In genomic region chr6:45538636-45539035, GRCh38 we compare ENCODE assay signal across 17 cellular contexts.
DNase-seq lines count a peak whose midpoint lies in the region; ATAC-seq and TF ChIP-seq lines count a peak whose summit lies in the region.
"Had no signal": no experiment of that assay in that cellular context is flagged by ENCODE, and none has a peak within 500 bp of the region (broad histone marks: within the 10 kb centered on the region; RNA-seq: fewer than 3 reads in every experiment).

No MANE protein-coding gene starts in this region.

- H3K4me1 ChIP-seq in GM23248 (ENCODE audit: insufficient read depth), result peaks cover 21% of the 10 kb centered on the region

- no peaks in the 10 kb centered on the region for H3K27me3 ChIP-seq in GM23248 (replicated peaks; ENCODE audit: insufficient read depth)

- no peaks in the 10 kb centered on the region for H3K79me2 ChIP-seq in GM23248 (ENCODE audit: insufficient read depth)

- H3K9me2 ChIP-seq in GM23248 (ENCODE audit: insufficient read depth), result no peaks in the 10 kb centered on the region

- H3K36me3 Mint-ChIP-seq in chondrocyte (ENCODE audit: low read depth), result peaks cover 6% of the 10 kb centered on the region
- H3K36me3 Mint-ChIP-seq in neural crest cell (ENCODE audit: low read depth), result no peaks in the 10 kb centered on the region
- H3K36me3 Mint-ChIP-seq: activated naive CD4-positive, alpha-beta T cell treated with anti-CD3 and anti-CD28 coated beads, Interleukin-2, amount 50 U/mL, for 24 hours had no signal

- H3K4me3 Mint-ChIP-seq in chondrocyte (ENCODE audit: unreplicated experiment) (no peak overlapping the region), neural crest cell (no peak overlapping the region)
- H3K4me3 Mint-ChIP-seq: activated naive CD4-positive, alpha-beta T cell treated with anti-CD3 and anti-CD28 coated beads, Interleukin-2, amount 50 U/mL, for 24 hours; stimulated activated naive CD8-positive, alpha-beta T cell treated with anti-CD3 and anti-CD28 coated beads, Interleukin-15, Interleukin-2, amounts not matched to agents 100 ng/mL and 50 ng/mL, for 24 hours had no signal

- H3K9ac ChIP-seq in GM23248, result no peak overlapping the region

- H3K9me3 Mint-ChIP-seq in chondrocyte (ENCODE audit: low read depth) (no peaks in the 10 kb centered on the region), neural crest cell (no peaks in the 10 kb centered on the region)
- H3K9me3 Mint-ChIP-seq: stimulated activated naive CD8-positive, alpha-beta T cell treated with anti-CD3 and anti-CD28 coated beads, Interleukin-15, Interleukin-2, amounts not matched to agents 100 ng/mL and 50 ng/mL, for 24 hours had no signal

- no peak for ATAC-seq in HG03159 (IDR thresholded peaks at IDR 0.05; ENCODE audit: unreplicated experiment)
- no peak for ATAC-seq in GM21529 (IDR thresholded peaks at IDR 0.05; ENCODE audit: unreplicated experiment)

- H3K36me3 ChIP-seq in GM23248 (ENCODE audit: low read depth), result no peaks in the 10 kb centered on the region
- H3K36me3 ChIP-seq: left ventricle myocardium inferior had no signal

- H3K4me1 Mint-ChIP-seq in chondrocyte (ENCODE audit: low read depth) (peaks cover 22% of the 10 kb centered on the region), neural crest cell (peaks cover 10% of the 10 kb centered on the region)
- H3K4me1 Mint-ChIP-seq: activated naive CD4-positive, alpha-beta T cell treated with anti-CD3 and anti-CD28 coated beads, Interleukin-2, amount 50 U/mL, for 24 hours had no signal

- no peaks in the 10 kb centered on the region for H3K9me3 ChIP-seq in GM23248 (ENCODE audit: low read depth)
- H3K9me3 ChIP-seq: left ventricle myocardium inferior had no signal

- H3K4me3 ChIP-seq in GM23248, result 0 out of 2 replicates have a peak overlapping the region, but pooled peaks have one; percentile 13
- H3K4me3 ChIP-seq: left ventricle myocardium inferior, skin epidermis had no signal

- H3K27ac Mint-ChIP-seq in chondrocyte (ENCODE audit: unreplicated experiment), result peak overlapping the region; percentile 90
- peak overlapping the region; percentile 85 for H3K27ac Mint-ChIP-seq in neural crest cell (ENCODE audit: unreplicated experiment)
- H3K27ac Mint-ChIP-seq: stimulated activated naive CD8-positive, alpha-beta T cell treated with anti-CD3 and anti-CD28 coated beads, Interleukin-15, Interleukin-2, amounts not matched to agents 100 ng/mL and 50 ng/mL, for 24 hours had no signal

- TF ChIP-seq CTCF in chondrocyte (IDR thresholded peaks at IDR 0.05) (no peak), neural crest cell (conservative IDR thresholded peaks at IDR 0.05) (no peak)

- H3K27ac ChIP-seq in GM23248, result no peak overlapping the region
- H3K27ac ChIP-seq: left ventricle myocardium inferior had no signal

- H2AFZ ChIP-seq in GM23248, result peak overlapping the region; percentile 67

- 20 to 24% methylated on average over 6 of the region's 6 CpGs for whole genome bisulfite sequencing in GM23248 (ENCODE audit: low coverage in 1 of 2, low lambda C conversion rate in 2 of 2, missing lambda C conversion rate in 2 of 2), 2 experiments

- peaks cover 16% of the 10 kb centered on the region for H3F3A ChIP-seq in GM23248 (ENCODE audit: insufficient read depth)

- in situ Hi-C loops in GM23248 (cut with MboI), result no loop called here

- no peaks in the 10 kb centered on the region for H3K27me3 Mint-ChIP-seq in chondrocyte (ENCODE audit: low read depth)
- H3K27me3 Mint-ChIP-seq in neural crest cell (ENCODE audit: low read depth), result no peaks in the 10 kb centered on the region
- H3K27me3 Mint-ChIP-seq: activated naive CD4-positive, alpha-beta T cell treated with anti-CD3 and anti-CD28 coated beads, Interleukin-2, amount 50 U/mL, for 24 hours; stimulated activated naive CD8-positive, alpha-beta T cell treated with anti-CD3 and anti-CD28 coated beads, Interleukin-15, Interleukin-2, amounts not matched to agents 100 ng/mL and 50 ng/mL, for 24 hours had no signal

- DNase-seq in A172 (ENCODE audit: low spot score), result peak; percentile 13
- peak; percentile 49 for DNase-seq in GM23248
- no peak for DNase-seq in chondrocyte (ENCODE audit: low spot score)
- DNase-seq in neural crest cell (ENCODE audit: low read depth, low spot score), result no peak
- DNase-seq in activated T-cell treated with anti-CD3 and anti-CD28 coated beads, Interleukin-2, amount 50 U/mL, for 48 hours, result no peak
- DNase-seq in OCI-M2 (lab: John Stamatoyannopoulos, UW; ENCODE audit: unreplicated experiment), result no peak
- DNase-seq: hippocampal formation; left ventricle myocardium inferior; MM.1S; NCI-H2107; NK-92 treated with Interleukin-12 subunit alpha and Interleukin-12 subunit beta, amount 100 ng/mL, for 24 hours; SIG-M5 had no signal

- H3K4me2 ChIP-seq in GM23248 (ENCODE audit: unreplicated experiment), result peak overlapping the region; percentile 43

- no peaks in the 10 kb centered on the region for H4K20me1 ChIP-seq in GM23248 (ENCODE audit: insufficient read depth)

Comparison
In these comparisons a context has a peak if more than half of its experiments do, and no peak if none do; other contexts are left out.
1. DNase-seq: peak in A172 (single experiment) and GM23248 (single experiment); none in chondrocyte (single experiment), neural crest cell (single experiment), activated T-cell treated with anti-CD3 and anti-CD28 coated beads, Interleukin-2, amount 50 U/mL, for 48 hours (0 of 2) and OCI-M2 (single experiment).